8 cellular contexts compared by ENCODE assay signal in the genomic region with DNA sequence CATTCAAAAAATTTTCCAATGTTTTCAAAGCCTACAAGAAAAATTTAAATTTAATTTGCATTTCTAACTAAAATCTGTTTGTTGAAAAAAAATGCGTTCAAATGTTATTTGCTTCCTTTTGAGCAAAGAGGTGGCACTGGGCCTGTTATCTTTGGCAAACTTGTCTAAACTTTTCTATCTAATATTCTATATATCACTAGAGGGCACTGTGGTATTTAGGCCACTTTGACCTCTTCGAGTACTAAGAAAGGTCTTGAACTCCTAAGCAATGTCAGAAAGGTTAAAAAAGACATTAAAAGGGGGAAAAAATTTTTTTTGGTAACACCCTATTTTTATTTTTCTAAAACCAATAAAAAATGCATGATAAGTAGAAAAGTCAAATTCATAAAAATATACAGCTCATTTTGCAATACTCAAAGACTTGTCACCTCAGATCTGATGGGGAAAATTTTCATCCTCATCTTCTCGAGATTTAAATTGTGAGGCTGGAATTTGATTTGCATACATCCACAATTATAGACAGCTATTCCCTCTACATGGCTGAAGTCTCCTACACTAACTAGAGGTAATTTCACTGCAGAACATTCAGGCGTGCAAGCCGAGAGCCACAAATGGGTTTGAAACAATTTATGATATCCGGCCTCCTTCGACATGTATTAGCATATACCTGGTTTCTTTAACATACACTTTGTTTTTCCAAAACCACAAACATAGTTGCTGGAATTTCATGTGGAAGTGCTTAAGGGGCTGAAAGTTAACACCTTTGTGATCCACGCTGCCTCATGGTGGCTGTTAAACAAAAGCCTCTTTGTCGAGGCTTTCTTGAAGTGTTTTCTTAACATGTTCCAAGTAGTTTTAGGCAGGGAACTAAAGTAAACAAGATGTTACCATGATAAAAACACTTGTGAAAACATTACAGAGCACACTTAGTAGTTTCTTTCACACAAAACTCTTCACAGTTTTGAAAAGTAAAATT.
A peak's percentile ranks its signal among the peaks of the same experiment; 100 is the strongest.
DNase-seq lines count a peak whose midpoint lies in the region; ATAC-seq, FAIRE-seq and TF ChIP-seq lines count a peak whose summit lies in the region.

No MANE protein-coding gene starts in this region.

- no peak for ATAC-seq in HG03139 (IDR thresholded peaks at IDR 0.05; ENCODE audit: unreplicated experiment)

- peak overlapping the region; percentile 25; the same call in 1 of the 2 replicates for H3K27ac ChIP-seq in Karpas-422 (ENCODE audit: low read length)
- H3K27ac ChIP-seq in VCaP: peak overlapping the region; percentile 72
- peak overlapping the region; percentile 45 for H3K27ac ChIP-seq in left ventricle myocardium inferior (replicated peaks)
- H3K27ac ChIP-seq in small intestine (ENCODE audit: low read depth in 1 of 2, low read length in 1 of 2): no peak overlapping the region

- no peak overlapping the region for H3K4me2 ChIP-seq in Karpas-422 (ENCODE audit: low read depth, low read length, poor library complexity, severe bottlenecking)

- H3K4me1 ChIP-seq in Karpas-422 (ENCODE audit: low read length) (peaks cover 82% of the 10 kb centered on the region), left ventricle myocardium inferior (peaks cover 58% of the 10 kb centered on the region), small intestine (ENCODE audit: control insufficient read depth in 2 of 2, insufficient read depth in 1 of 2, low read depth in 1 of 2, low read length in 1 of 2) (peaks cover 0 to 10% of the 10 kb centered on the region in 2 donors)

- no peaks in the 10 kb centered on the region for H3K27me3 ChIP-seq in Karpas-422 (ENCODE audit: low read length)
- H3K27me3 ChIP-seq in left ventricle myocardium inferior (ENCODE audit: low read depth): no peaks in the 10 kb centered on the region
- H3K27me3 ChIP-seq in small intestine (ENCODE audit: control insufficient read depth in 2 of 2, insufficient read depth in 2 of 2, low read length in 2 of 2): no peaks in the 10 kb centered on the region

- intact Hi-C loops in left ventricle myocardium inferior (cut with micrococcal nuclease): loop anchor here (5.0 kb wide), 1 partner anchor 60 kb away; no protein-coding TSS in a partner anchor

- 51 to 56% (median 55%) methylated on average over 9 of the region's 9 CpGs for WGBS in small intestine, 3 donors

- no peaks in the 10 kb centered on the region for H3K9me2 ChIP-seq in Karpas-422 (replicated peaks; ENCODE audit: insufficient read depth, low read length)

- TF ChIP-seq CTCF in VCaP (conservative IDR thresholded peaks at IDR 0.05) (peak; percentile 87), left ventricle myocardium inferior (IDR thresholded peaks at IDR 0.05; ENCODE audit: borderline replicate concordance) (peak; percentile 63)

- H2AFZ ChIP-seq in Karpas-422 (ENCODE audit: low read length): no peak overlapping the region

- H3K9ac ChIP-seq in Karpas-422 (ENCODE audit: low read length): no peak overlapping the region

- peak; percentile 85 for FAIRE-seq in small intestine (lab: Jason Lieb, UNC)

- H3K4me3 ChIP-seq in Karpas-422 (ENCODE audit: low read length) (no peak overlapping the region), left ventricle myocardium inferior (no peak overlapping the region), small intestine (ENCODE audit: low read depth in 1 of 2, low read length in 2 of 2) (no peak overlapping the region)

- H3K9me3 ChIP-seq in Karpas-422 (ENCODE audit: low read length): no peaks in the 10 kb centered on the region
- H3K9me3 ChIP-seq in left ventricle myocardium inferior (replicated peaks): no peaks in the 10 kb centered on the region
- H3K9me3 ChIP-seq in small intestine (ENCODE audit: control insufficient read depth, low read depth): no peaks in the 10 kb centered on the region

- DNase-seq in NCI-H510A treated with DMSO at 0.1 percent for 48 hours (lab: John Stamatoyannopoulos, UW) (peak; percentile 43), NCI-H510A (lab: John Stamatoyannopoulos, UW) (no peak), Karpas-422 (peak; percentile 84), left ventricle myocardium inferior (no peak), small intestine (peak; percentile 59)
- DNase-seq in activated CD4-positive, alpha-beta T cell treated with anti-CD3 and anti-CD28 coated beads, Interleukin-2, amount 50 U/mL, for 48 hours: no peak

- 0 out of 2 replicates have a peak, but pooled peaks cover 3% of the 10 kb centered on the region for H4K20me1 ChIP-seq in Karpas-422 (ENCODE audit: insufficient read depth, low read depth, low read length)

- H3K36me3 ChIP-seq in Karpas-422 (ENCODE audit: insufficient read depth, low read length) (peaks cover 29% of the 10 kb centered on the region), left ventricle myocardium inferior (no peaks in the 10 kb centered on the region), small intestine (ENCODE audit: control insufficient read depth in 2 of 2, insufficient read depth in 2 of 2, low read length in 2 of 2) (peaks cover 3% of the 10 kb centered on the region in 2 donors)

- peaks cover 96% of the 10 kb centered on the region for H3K79me2 ChIP-seq in Karpas-422 (ENCODE audit: low read length)

Comparison
In these comparisons a context has a peak if more than half of its experiments do, and no peak if none do; other contexts are left out.
1. DNase-seq: peak in NCI-H510A treated with DMSO at 0.1 percent for 48 hours (single experiment), Karpas-422 (single experiment) and small intestine (single experiment); none in NCI-H510A (single experiment), left ventricle myocardium inferior (single experiment) and activated CD4-positive, alpha-beta T cell treated with anti-CD3 and anti-CD28 coated beads, Interleukin-2, amount 50 U/mL, for 48 hours (0 of 2).
2. H3K27ac ChIP-seq: peak in Karpas-422 (single experiment), VCaP (single experiment) and left ventricle myocardium inferior (single experiment); none in small intestine (0 of 2).